ENCODE assay signal across 26 cellular contexts in genomic region chr22:29804985-29805384, GRCh38.
"Had no signal": no experiment of that assay in that cellular context is flagged by ENCODE, and none has a peak within 500 bp of the region (broad histone marks: within the 10 kb centered on the region; RNA-seq: fewer than 3 reads in every experiment).

No MANE protein-coding gene starts in this region.

- H3K9me3 ChIP-seq: colonic mucosa, gastroesophageal sphincter, heart left ventricle, prostate gland, right atrium auricular region, testis, tibial artery had no signal

- H2AFZ ChIP-seq: hepatocyte had no signal

- H3K27ac Mint-ChIP-seq: memory B cell, type B pancreatic cell had no signal

- H3K4me3 Mint-ChIP-seq: dendritic cell treated with granulocyte-macrophage colony-stimulating factor and Interleukin-4, amounts not matched to agents 40 ng/mL and 50 ng/mL, for 4 days; memory B cell; naive B cell; natural killer cell treated with Interleukin-12 subunit alpha and Interleukin-12 subunit beta and Interleukin-15 and Interleukin-18, amount 100 ng/mL, for 72 hours; neural crest cell; stimulated activated effector memory CD8-positive, alpha-beta T cell treated with anti-CD3 and anti-CD28 coated beads, Interleukin-12 subunit alpha, Interleukin-12 subunit beta, amount 100 ng/mL, for 72 hours; type B pancreatic cell had no signal

- H3K4me1 ChIP-seq: colonic mucosa, foreskin keratinocyte had no signal

- DNase-seq: colonic mucosa; effector CD8-positive, alpha-beta T cell; erythroblast; foreskin keratinocyte; heart left ventricle; kidney; naive B cell; nucleus accumbens; stimulated activated CD4-positive, alpha-beta T cell treated with anti-CD3 and anti-CD28 coated beads, Interleukin-2, amount 100 ng/mL, for 24 hours; stimulated activated CD4-positive, alpha-beta T cell treated with anti-CD3 and anti-CD28 coated beads, Interleukin-4, amount 100 ng/mL, for 24 hours; stimulated activated naive CD8-positive, alpha-beta T cell treated with anti-CD3 and anti-CD28 coated beads, Interleukin-15, Interleukin-2, amounts not matched to agents 100 U/mL and 50 U/mL, for 24 hours; substantia nigra; testis; tibial artery had no signal

- H3K4me2 ChIP-seq: hepatocyte had no signal

- ATAC-seq: foreskin keratinocyte; gastroesophageal sphincter; heart left ventricle; left lobe of liver; natural killer cell treated with Interleukin-12 subunit alpha and Interleukin-12 subunit beta and Interleukin-15 and Interleukin-18, amount 100 ng/mL, for 72 hours; stimulated activated effector memory CD8-positive, alpha-beta T cell treated with anti-CD3 and anti-CD28 coated beads, Interleukin-12 subunit alpha, Interleukin-12 subunit beta, amount 100 ng/mL, for 72 hours; stimulated activated naive CD8-positive, alpha-beta T cell treated with anti-CD3 and anti-CD28 coated beads, Interleukin-15, Interleukin-2, amounts not matched to agents 100 U/mL and 50 U/mL, for 24 hours had no signal

- H3K27me3 Mint-ChIP-seq: dendritic cell treated with granulocyte-macrophage colony-stimulating factor and Interleukin-4, amounts not matched to agents 40 ng/mL and 50 ng/mL, for 4 days; memory B cell; naive B cell; natural killer cell treated with Interleukin-12 subunit alpha and Interleukin-12 subunit beta and Interleukin-15 and Interleukin-18, amount 100 ng/mL, for 72 hours; type B pancreatic cell had no signal

- H3K27ac ChIP-seq: colonic mucosa, foreskin keratinocyte, gastroesophageal sphincter, heart left ventricle, hepatocyte, prostate gland, right atrium auricular region, testis, tibial artery had no signal

- H3K4me1 Mint-ChIP-seq: memory B cell; neural crest cell; stimulated activated effector memory CD8-positive, alpha-beta T cell treated with anti-CD3 and anti-CD28 coated beads, Interleukin-12 subunit alpha, Interleukin-12 subunit beta, amount 100 ng/mL, for 72 hours had no signal

- H3K27me3 ChIP-seq: colonic mucosa, foreskin keratinocyte, gastroesophageal sphincter, heart left ventricle, hepatocyte, right atrium auricular region, testis, tibial artery had no signal

- H3K9me3 Mint-ChIP-seq: dendritic cell treated with granulocyte-macrophage colony-stimulating factor and Interleukin-4, amounts not matched to agents 40 ng/mL and 50 ng/mL, for 4 days; memory B cell; naive B cell; natural killer cell treated with Interleukin-12 subunit alpha and Interleukin-12 subunit beta and Interleukin-15 and Interleukin-18, amount 100 ng/mL, for 72 hours; neural crest cell; stimulated activated effector memory CD8-positive, alpha-beta T cell treated with anti-CD3 and anti-CD28 coated beads, Interleukin-12 subunit alpha, Interleukin-12 subunit beta, amount 100 ng/mL, for 72 hours; type B pancreatic cell had no signal

- H3K79me2 ChIP-seq: hepatocyte had no signal

- H3K4me3 ChIP-seq: colonic mucosa, gastroesophageal sphincter, heart left ventricle, hepatocyte, lung, prostate gland, right atrium auricular region, testis, tibial artery had no signal
